8 cellular contexts compared by ENCODE assay signal in the genomic region with DNA sequence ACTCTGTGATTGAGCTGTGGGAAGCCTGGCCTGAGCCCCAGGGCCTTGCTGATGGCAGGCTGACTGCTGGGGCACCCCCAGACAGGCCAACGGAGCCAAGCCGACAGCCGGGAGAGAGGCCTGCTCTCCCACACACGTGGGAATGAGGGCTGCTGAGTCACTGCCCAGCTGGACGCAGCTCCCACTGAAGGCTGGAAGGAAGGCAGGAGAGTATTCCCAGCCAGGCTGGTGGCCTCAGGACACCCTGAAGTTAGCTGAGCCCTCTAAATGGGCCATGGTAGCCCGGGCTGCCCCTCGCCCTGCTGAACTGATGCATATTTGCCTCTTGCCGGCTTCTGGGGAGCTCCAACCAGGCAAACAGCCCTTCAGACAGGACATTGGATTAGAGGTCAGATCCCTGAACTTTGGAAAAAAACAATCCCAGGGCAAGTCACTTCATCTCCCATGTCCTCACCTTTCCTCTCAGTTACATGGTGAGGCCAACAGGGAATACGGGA.
DNase-seq lines count a peak whose midpoint lies in the region; ATAC-seq and TF ChIP-seq lines count a peak whose summit lies in the region.

No MANE protein-coding gene starts in this region.

- no peak for ATAC-seq in HG02798 (IDR thresholded peaks at IDR 0.05; ENCODE audit: poor library complexity, unreplicated experiment)
- no peak for ATAC-seq in HG03571 (IDR thresholded peaks at IDR 0.05; ENCODE audit: unreplicated experiment)

- H2AFZ ChIP-seq in SK-N-SH (ENCODE audit: low read depth) = peak overlapping the region; percentile 50; the same call in 1 of the 2 replicates

- H3K4me2 ChIP-seq in SK-N-SH = peak overlapping the region; percentile 75; the same call in 1 of the 2 replicates

- peak overlapping the region; percentile 57; the same call in 1 of the 2 replicates for H3K9ac ChIP-seq in SK-N-SH

- CTCF ChIA-PET in SK-N-SH (lab: Yijun Ruan, JAX) = interaction anchor here (1.8 kb wide), 1 partner anchor 24 kb away, joined by 8 read pairs; no protein-coding TSS in a partner anchor

- TF ChIP-seq EP300 in SK-N-SH (IDR thresholded peaks at IDR 0.05; ENCODE audit: borderline replicate concordance in 1 of 2, low read depth in 1 of 2, low read length in 1 of 2) = no peak; a peak in 1 of 4 replicates

- no peaks in the 10 kb centered on the region for H3K9me3 ChIP-seq in SK-N-SH

- no peak for TF ChIP-seq RAD21 in SK-N-SH (IDR thresholded peaks at IDR 0.05; ENCODE audit: low read length)

- peak overlapping the region; percentile 57 for H3K27ac ChIP-seq in C4-2B
- H3K27ac ChIP-seq in SK-N-SH (ENCODE audit: low read depth in 2 of 2, low read length in 1 of 2) = peak overlapping the region; percentile 81 to 93

- intact Hi-C loops in head of caudate nucleus (cut with DNase I) (no loop called here), posterior cingulate gyrus (cut with DNase I) (loop anchor here (5.0 kb wide), 1 partner anchor 94 kb away; no protein-coding TSS in a partner anchor)

- no peaks in the 10 kb centered on the region for H3K36me3 ChIP-seq in SK-N-SH (replicated peaks in 1 of 2; ENCODE audit: control insufficient read depth in 1 of 2, insufficient read depth in 2 of 2, low read length in 1 of 2)

- H3K4me1 ChIP-seq in SK-N-SH (ENCODE audit: control insufficient read depth in 1 of 2, insufficient read depth in 2 of 2, low read depth in 1 of 2, low read length in 1 of 2) = peaks cover 31 to 62% of the 10 kb centered on the region in 2 experiments

- DNase-seq in SK-N-SH (peak; percentile 58), head of caudate nucleus (peak; percentile 21 to 87 (median 64)), posterior cingulate gyrus (peak; percentile 32 to 96 (median 74)), NCI-H2029 (lab: John Stamatoyannopoulos, UW) (no peak)
- DNase-seq in activated T-cell treated with anti-CD3 and anti-CD28 coated beads, Interleukin-2, amount 50 U/mL, for 1 hour = no peak

- H3K4me3 ChIP-seq in SK-N-SH (ENCODE audit: low read depth in 2 of 2, low read length in 1 of 2) = no peak overlapping the region

- H3F3A ChIP-seq in SK-N-SH (replicated peaks; ENCODE audit: insufficient read depth) = peaks cover 6% of the 10 kb centered on the region

- H4K20me1 ChIP-seq in SK-N-SH (ENCODE audit: insufficient read depth) = no peaks in the 10 kb centered on the region

- 32% methylated on average over 3 of the region's 9 CpGs for WGBS in SK-N-SH (ENCODE audit: low lambda C conversion rate)

- POLR2A ChIA-PET in SK-N-SH (lab: Yijun Ruan, JAX) = no interaction called here

- no peak for TF ChIP-seq CTCF in C4-2B (conservative IDR thresholded peaks at IDR 0.05)
- TF ChIP-seq CTCF in SK-N-SH (IDR thresholded peaks at IDR 0.05) = no peak

- no peaks in the 10 kb centered on the region for H3K9me2 ChIP-seq in SK-N-SH

- no peaks in the 10 kb centered on the region for H3K27me3 ChIP-seq in SK-N-SH (ENCODE audit: insufficient read depth)

- no peaks in the 10 kb centered on the region for H3K79me2 ChIP-seq in SK-N-SH (ENCODE audit: insufficient read depth)

TF ChIP-seq in SK-N-SH, 30 proteins besides CTCF, POLR2A, EP300 and RAD21 (continues in another document):
- no peak for TF ChIP-seq NRF1 (IDR thresholded peaks at IDR 0.05; ENCODE audit: low read depth, low read length)
- no peak for TF ChIP-seq SIN3A (IDR thresholded peaks at IDR 0.05; ENCODE audit: borderline replicate concordance, low read depth, low read length)
- TF ChIP-seq, protein P1, sequence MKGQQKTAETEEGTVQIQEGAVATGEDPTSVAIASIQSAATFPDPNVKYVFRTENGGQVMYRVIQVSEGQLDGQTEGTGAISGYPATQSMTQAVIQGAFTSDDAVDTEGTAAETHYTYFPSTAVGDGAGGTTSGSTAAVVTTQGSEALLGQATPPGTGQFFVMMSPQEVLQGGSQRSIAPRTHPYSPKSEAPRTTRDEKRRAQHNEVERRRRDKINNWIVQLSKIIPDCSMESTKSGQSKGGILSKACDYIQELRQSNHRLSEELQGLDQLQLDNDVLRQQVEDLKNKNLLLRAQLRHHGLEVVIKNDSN (IDR thresholded peaks at IDR 0.05; ENCODE audit: borderline replicate concordance, low read depth) = peak; percentile 44; the same call in 1 of the 2 replicates
- TF ChIP-seq FOXM1 (IDR thresholded peaks at IDR 0.05; ENCODE audit: low read depth) = no peak
- TF ChIP-seq ELF1 (IDR thresholded peaks at IDR 0.05) = no peak
- no peak; the same call in 1 of the 2 replicates for TF ChIP-seq NFIC (IDR thresholded peaks at IDR 0.05; ENCODE audit: borderline replicate concordance)
- no peak for TF ChIP-seq EZH2phosphoT487 (IDR thresholded peaks at IDR 0.05; ENCODE audit: borderline replicate concordance, low read depth)
- peak; percentile 38; the same call in 1 of the 2 replicates for TF ChIP-seq TAF1 (IDR thresholded peaks at IDR 0.05; ENCODE audit: borderline replicate concordance, low read depth, low read length)
- TF ChIP-seq, protein P2, sequence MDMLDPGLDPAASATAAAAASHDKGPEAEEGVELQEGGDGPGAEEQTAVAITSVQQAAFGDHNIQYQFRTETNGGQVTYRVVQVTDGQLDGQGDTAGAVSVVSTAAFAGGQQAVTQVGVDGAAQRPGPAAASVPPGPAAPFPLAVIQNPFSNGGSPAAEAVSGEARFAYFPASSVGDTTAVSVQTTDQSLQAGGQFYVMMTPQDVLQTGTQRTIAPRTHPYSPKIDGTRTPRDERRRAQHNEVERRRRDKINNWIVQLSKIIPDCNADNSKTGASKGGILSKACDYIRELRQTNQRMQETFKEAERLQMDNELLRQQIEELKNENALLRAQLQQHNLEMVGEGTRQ (IDR thresholded peaks at IDR 0.05; ENCODE audit: borderline replicate concordance, low read depth, low read length) = no peak
- TF ChIP-seq FOSL2 (IDR thresholded peaks at IDR 0.05; ENCODE audit: borderline replicate concordance, low read depth) = peak; percentile 79
- TF ChIP-seq, protein P3, sequence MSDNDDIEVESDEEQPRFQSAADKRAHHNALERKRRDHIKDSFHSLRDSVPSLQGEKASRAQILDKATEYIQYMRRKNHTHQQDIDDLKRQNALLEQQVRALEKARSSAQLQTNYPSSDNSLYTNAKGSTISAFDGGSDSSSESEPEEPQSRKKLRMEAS (IDR thresholded peaks at IDR 0.05; ENCODE audit: low read depth) = peak; percentile 98
- TF ChIP-seq, protein P4, sequence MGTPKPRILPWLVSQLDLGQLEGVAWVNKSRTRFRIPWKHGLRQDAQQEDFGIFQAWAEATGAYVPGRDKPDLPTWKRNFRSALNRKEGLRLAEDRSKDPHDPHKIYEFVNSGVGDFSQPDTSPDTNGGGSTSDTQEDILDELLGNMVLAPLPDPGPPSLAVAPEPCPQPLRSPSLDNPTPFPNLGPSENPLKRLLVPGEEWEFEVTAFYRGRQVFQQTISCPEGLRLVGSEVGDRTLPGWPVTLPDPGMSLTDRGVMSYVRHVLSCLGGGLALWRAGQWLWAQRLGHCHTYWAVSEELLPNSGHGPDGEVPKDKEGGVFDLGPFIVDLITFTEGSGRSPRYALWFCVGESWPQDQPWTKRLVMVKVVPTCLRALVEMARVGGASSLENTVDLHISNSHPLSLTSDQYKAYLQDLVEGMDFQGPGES (IDR thresholded peaks at IDR 0.05; ENCODE audit: low read depth, low read length) = no peak
- TF ChIP-seq TCF12 (IDR thresholded peaks at IDR 0.05) = peak; percentile 84
- TF ChIP-seq, protein P5, sequence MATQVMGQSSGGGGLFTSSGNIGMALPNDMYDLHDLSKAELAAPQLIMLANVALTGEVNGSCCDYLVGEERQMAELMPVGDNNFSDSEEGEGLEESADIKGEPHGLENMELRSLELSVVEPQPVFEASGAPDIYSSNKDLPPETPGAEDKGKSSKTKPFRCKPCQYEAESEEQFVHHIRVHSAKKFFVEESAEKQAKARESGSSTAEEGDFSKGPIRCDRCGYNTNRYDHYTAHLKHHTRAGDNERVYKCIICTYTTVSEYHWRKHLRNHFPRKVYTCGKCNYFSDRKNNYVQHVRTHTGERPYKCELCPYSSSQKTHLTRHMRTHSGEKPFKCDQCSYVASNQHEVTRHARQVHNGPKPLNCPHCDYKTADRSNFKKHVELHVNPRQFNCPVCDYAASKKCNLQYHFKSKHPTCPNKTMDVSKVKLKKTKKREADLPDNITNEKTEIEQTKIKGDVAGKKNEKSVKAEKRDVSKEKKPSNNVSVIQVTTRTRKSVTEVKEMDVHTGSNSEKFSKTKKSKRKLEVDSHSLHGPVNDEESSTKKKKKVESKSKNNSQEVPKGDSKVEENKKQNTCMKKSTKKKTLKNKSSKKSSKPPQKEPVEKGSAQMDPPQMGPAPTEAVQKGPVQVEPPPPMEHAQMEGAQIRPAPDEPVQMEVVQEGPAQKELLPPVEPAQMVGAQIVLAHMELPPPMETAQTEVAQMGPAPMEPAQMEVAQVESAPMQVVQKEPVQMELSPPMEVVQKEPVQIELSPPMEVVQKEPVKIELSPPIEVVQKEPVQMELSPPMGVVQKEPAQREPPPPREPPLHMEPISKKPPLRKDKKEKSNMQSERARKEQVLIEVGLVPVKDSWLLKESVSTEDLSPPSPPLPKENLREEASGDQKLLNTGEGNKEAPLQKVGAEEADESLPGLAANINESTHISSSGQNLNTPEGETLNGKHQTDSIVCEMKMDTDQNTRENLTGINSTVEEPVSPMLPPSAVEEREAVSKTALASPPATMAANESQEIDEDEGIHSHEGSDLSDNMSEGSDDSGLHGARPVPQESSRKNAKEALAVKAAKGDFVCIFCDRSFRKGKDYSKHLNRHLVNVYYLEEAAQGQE (IDR thresholded peaks at IDR 0.05; ENCODE audit: low read depth, low read length) = no peak
- TF ChIP-seq RXRA (IDR thresholded peaks at IDR 0.05; ENCODE audit: borderline replicate concordance, low read depth) = 0 out of 2 replicates have a peak, but pooled peaks have one; percentile 22
- TF ChIP-seq, protein P6, sequence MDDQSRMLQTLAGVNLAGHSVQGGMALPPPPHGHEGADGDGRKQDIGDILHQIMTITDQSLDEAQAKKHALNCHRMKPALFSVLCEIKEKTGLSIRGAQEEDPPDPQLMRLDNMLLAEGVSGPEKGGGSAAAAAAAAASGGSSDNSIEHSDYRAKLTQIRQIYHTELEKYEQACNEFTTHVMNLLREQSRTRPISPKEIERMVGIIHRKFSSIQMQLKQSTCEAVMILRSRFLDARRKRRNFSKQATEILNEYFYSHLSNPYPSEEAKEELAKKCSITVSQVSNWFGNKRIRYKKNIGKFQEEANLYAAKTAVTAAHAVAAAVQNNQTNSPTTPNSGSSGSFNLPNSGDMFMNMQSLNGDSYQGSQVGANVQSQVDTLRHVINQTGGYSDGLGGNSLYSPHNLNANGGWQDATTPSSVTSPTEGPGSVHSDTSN (IDR thresholded peaks at IDR 0.05) = peak; percentile 71; the same call in 1 of the 2 replicates
- TF ChIP-seq SMC3 (IDR thresholded peaks at IDR 0.05; ENCODE audit: low read depth, low read length) = no peak
- TF ChIP-seq GATA2 (CRISPR knock-in tag; IDR thresholded peaks at IDR 0.05) = no peak
- no peak for TF ChIP-seq CHD2 (IDR thresholded peaks at IDR 0.05; ENCODE audit: low read length, partially characterized antibody)
- no peak for TF ChIP-seq TEAD4 (IDR thresholded peaks at IDR 0.05; ENCODE audit: borderline replicate concordance, insufficient read depth)

Comparison
In these comparisons a context has a peak if more than half of its experiments do, and no peak if none do; other contexts are left out.
1. DNase-seq: peak in SK-N-SH (single experiment), head of caudate nucleus (42 of 42) and posterior cingulate gyrus (10 of 10); none in activated T-cell treated with anti-CD3 and anti-CD28 coated beads, Interleukin-2, amount 50 U/mL, for 1 hour (single experiment) and NCI-H2029 (single experiment).